Comparison of ENCODE assay signal across 10 cellular contexts in genomic region chr16:11744075-11744470, GRCh38. TPM values are rescaled to one million over a fixed set of nuclear protein-coding genes. Genes with fewer than 3 reads are reported as not detected.
A peak's percentile ranks its signal among the peaks of the same experiment; 100 is the strongest.
DNase-seq lines count a peak whose midpoint lies in the region; ATAC-seq and TF ChIP-seq lines count a peak whose summit lies in the region.
"Had no signal": no experiment of that assay in that cellular context is flagged by ENCODE, and none has a peak within 500 bp of the region (broad histone marks: within the 10 kb centered on the region; RNA-seq: fewer than 3 reads in every experiment).

No MANE protein-coding gene starts in this region.

- TF ChIP-seq CTCF in 22Rv1 (IDR thresholded peaks at IDR 0.05): no peak
- TF ChIP-seq CTCF in HCT116 (IDR thresholded peaks at IDR 0.05 in 2 of 3, conservative IDR thresholded peaks at IDR 0.05 in 1 of 3; ENCODE audit: borderline replicate concordance in 1 of 3, insufficient read depth in 1 of 3, low read depth in 2 of 3, low read length in 2 of 3): no peak
- no peak for TF ChIP-seq CTCF in adrenal gland (IDR thresholded peaks at IDR 0.05)

- H3K4me2 ChIP-seq in HCT116 (ENCODE audit: low read length): peak overlapping the region; percentile 82

- DNase-seq in HCT116 (ENCODE audit: low read depth, low spot score) (no peak), adrenal gland (no peak), hypothalamus (lab: John Stamatoyannopoulos, UW) (no peak), erythroblast (lab: John Stamatoyannopoulos, UW) (no peak)
- DNase-seq in naive thymus-derived CD8-positive, alpha-beta T cell: no peak
- DNase-seq: DMS79 had no signal

- RAD21 ChIA-PET in HCT116 (lab: Charles Lee; ENCODE audit: low non-redundant PET in 1 of 2, low total read pairs in 2 of 2, uncharacterized antibody in 2 of 2, unreplicated experiment in 2 of 2): no interaction called here

- no peak overlapping the region for H2AFZ ChIP-seq in HCT116 (ENCODE audit: low read depth, low read length, poor library complexity, severe bottlenecking)

- 82 to 95% (median 90%) methylated on average over 5 of the region's 5 CpGs for WGBS in adrenal gland, 4 donors

- H3K27ac ChIP-seq in 22Rv1: peak overlapping the region; percentile 88; the same call in 1 of the 2 replicates
- peak overlapping the region; percentile 89 for H3K27ac ChIP-seq in HCT116 (ENCODE audit: low read depth, low read length)
- H3K27ac ChIP-seq in adrenal gland: peak overlapping the region in 4 of 5 donors; percentile 96 to 99 (median 98)

- intact Hi-C loops in HCT116 (cut with micrococcal nuclease) (no loop called here), adrenal gland (cut with DNase I) (no loop called here)

- H3K4me1 ChIP-seq in HCT116 (ENCODE audit: control insufficient read depth in 1 of 2, insufficient read depth in 2 of 2, low read length in 2 of 2) (peaks cover 15 to 21% of the 10 kb centered on the region in 2 experiments; a peak in 3 of 4 replicates), adrenal gland (replicated peaks in 1 of 2) (peaks cover 21 to 29% of the 10 kb centered on the region in 2 donors)

- TF ChIP-seq POLR2A in HCT116 (IDR thresholded peaks at IDR 0.05; ENCODE audit: borderline replicate concordance, extremely low read depth, insufficient read depth, insufficient read length) (no peak), adrenal gland (IDR thresholded peaks at IDR 0.05) (no peak), erythroblast (IDR thresholded peaks at IDR 0.05; ENCODE audit: low read length) (no peak)

- H3K9ac ChIP-seq in HCT116 (ENCODE audit: low read length): peak overlapping the region; percentile 80

- POLR2A ChIA-PET in HCT116 (lab: Charles Lee): interaction anchor here (0.7 to 1.9 kb wide), 2 partner anchors 53 to 107 kb away, joined by 3 to 10 read pairs; partner anchors contain the start of gene ZC3H7A
- POLR2A ChIA-PET in naive thymus-derived CD8-positive, alpha-beta T cell (lab: Charles Lee): interaction anchor here (0.7 to 3.6 kb wide), 5 partner anchors 19 to 634 kb away, joined by 3 to 60 read pairs (median 4); partner anchors contain the start of gene ZC3H7A

- peaks cover 0 to 8% (median 0%) of the 10 kb centered on the region in 3 donors for H3K36me3 Mint-ChIP-seq in naive thymus-derived CD8-positive, alpha-beta T cell

- H3K4me3 ChIP-seq in HCT116 (replicated peaks in 1 of 2; ENCODE audit: low read depth in 1 of 2, low read length in 2 of 2): peak overlapping the region; percentile 65 to 82
- no peak overlapping the region for H3K4me3 ChIP-seq in adrenal gland

- peak overlapping the region; percentile 79 to 95 (median 90) for H3K4me3 Mint-ChIP-seq in naive thymus-derived CD8-positive, alpha-beta T cell

- CTCF ChIA-PET in HCT116 (lab: Charles Lee): interaction anchor here (1.2 to 1.8 kb wide), 2 partner anchors 9 to 337 kb away, joined by 3 to 7 read pairs; no protein-coding TSS in a partner anchor

- TF ChIP-seq RAD21 in HCT116 (IDR thresholded peaks at IDR 0.05; ENCODE audit: low read depth): no peak

- H3K27me3 Mint-ChIP-seq in naive thymus-derived CD8-positive, alpha-beta T cell: no peaks in the 10 kb centered on the region

- peak overlapping the region; percentile 90 to 99 (median 98) for H3K27ac Mint-ChIP-seq in naive thymus-derived CD8-positive, alpha-beta T cell

- H3K9me3 ChIP-seq in HCT116 (ENCODE audit: control insufficient read depth in 1 of 2, insufficient read depth in 1 of 2, low read depth in 1 of 2, low read length in 2 of 2): no peaks in the 10 kb centered on the region
- H3K9me3 ChIP-seq in adrenal gland (replicated peaks in 1 of 3): no peaks in the 10 kb centered on the region

- H3K36me3 ChIP-seq in HCT116 (ENCODE audit: control insufficient read depth in 1 of 2, insufficient read depth in 2 of 2, low read length in 2 of 2): 0 out of 4 replicates have a peak, but pooled peaks cover 0 to 3% of the 10 kb centered on the region in 2 experiments
- peaks cover 0 to 3% of the 10 kb centered on the region in 2 donors for H3K36me3 ChIP-seq in adrenal gland (replicated peaks in 1 of 2)

- no peaks in the 10 kb centered on the region for H3K27me3 ChIP-seq in HCT116 (ENCODE audit: insufficient read depth, low read length)
- no peaks in the 10 kb centered on the region for H3K27me3 ChIP-seq in adrenal gland
- H3K27me3 ChIP-seq: brain microvascular endothelial cell had no signal

- peaks cover 16 to 45% (median 39%) of the 10 kb centered on the region in 4 donors for H3K4me1 Mint-ChIP-seq in naive thymus-derived CD8-positive, alpha-beta T cell

- ATAC-seq in HCT116 (no peak), GM21390 (IDR thresholded peaks at IDR 0.05; ENCODE audit: unreplicated experiment) (no peak), HG02610 (IDR thresholded peaks at IDR 0.05; ENCODE audit: unreplicated experiment) (no peak)
- ATAC-seq in naive thymus-derived CD8-positive, alpha-beta T cell: no peak

- peaks cover 32% of the 10 kb centered on the region for H3K79me2 ChIP-seq in HCT116 (ENCODE audit: insufficient read depth, low read length)

- no peaks in the 10 kb centered on the region for H3K9me3 Mint-ChIP-seq in naive thymus-derived CD8-positive, alpha-beta T cell

- H4K20me1 ChIP-seq in HCT116 (ENCODE audit: insufficient read depth): no peaks in the 10 kb centered on the region

- no TSS peak for BruUV-seq in HCT116 (replicated peaks; lab: Mats Ljungman, UMichigan)

- no peaks in the 10 kb centered on the region for H3K9me2 ChIP-seq in HCT116 (ENCODE audit: insufficient read depth)

TF ChIP-seq in HCT116, 20 proteins besides CTCF, POLR2A, EP300 and RAD21 (continues in another document):
- no peak for TF ChIP-seq FOSL1 (IDR thresholded peaks at IDR 0.05; ENCODE audit: low read depth)
- no peak for TF ChIP-seq SRF (IDR thresholded peaks at IDR 0.05; ENCODE audit: low read depth)
- no peak for TF ChIP-seq ZFX (IDR thresholded peaks at IDR 0.05)
- TF ChIP-seq SP1 (IDR thresholded peaks at IDR 0.05; ENCODE audit: low read depth): no peak
- no peak for TF ChIP-seq TCF7L2 (IDR thresholded peaks at IDR 0.05; ENCODE audit: borderline replicate concordance, extremely low read depth, insufficient read depth, insufficient read length)
- TF ChIP-seq EZH2 (IDR thresholded peaks at IDR 0.05): no peak
- no peak for TF ChIP-seq ZBTB33 (IDR thresholded peaks at IDR 0.05; ENCODE audit: extremely low read depth, insufficient replicate concordance, low read length)
- TF ChIP-seq REST (IDR thresholded peaks at IDR 0.05; ENCODE audit: low read depth): no peak
- TF ChIP-seq EZH2phosphoT487 (IDR thresholded peaks at IDR 0.05; ENCODE audit: borderline replicate concordance): no peak
- no peak for TF ChIP-seq ZNF274 (IDR thresholded peaks at IDR 0.05; ENCODE audit: low read depth, low read length)
- TF ChIP-seq MAX (IDR thresholded peaks at IDR 0.05): no peak
- no peak for TF ChIP-seq EGR1 (IDR thresholded peaks at IDR 0.05; ENCODE audit: low read depth)

RNA-seq across cellular contexts. Expression of gene TXNDC11, which starts 1.4 kb away (rescaled TPM):
- 26.8 TPM for total RNA-seq in HCT116 (2021; ENCODE audit: unreplicated experiment)
- 25.3 and 26.1 TPM in 2 replicates for polyA plus RNA-seq in HCT116 (2012)
- 10 to 100 TPM; 33.5 to 68.4 (median 48.1) TPM for total RNA-seq in adrenal gland
- polyA plus RNA-seq in adrenal gland: 10 to 100 TPM; 51.2 to 78.1 (median 57.4) TPM
- total RNA-seq in naive thymus-derived CD8-positive, alpha-beta T cell: 10 to 100 TPM; 35.3 to 41.8 TPM
- 10 to 100 TPM; 31.8 to 46.8 (median 35.4) TPM for polyA plus RNA-seq in naive thymus-derived CD8-positive, alpha-beta T cell

RNA-seq across cellular contexts. Expression of gene ZC3H7A, which starts 53.0 kb away (rescaled TPM):
- 33.4 TPM for total RNA-seq in HCT116 (2021; ENCODE audit: unreplicated experiment)
- polyA plus RNA-seq in HCT116 (2012): 14.8 and 15.7 TPM in 2 replicates
- total RNA-seq in adrenal gland: 10 to 100 TPM; 32.1 to 61.3 (median 43.0) TPM
- polyA plus RNA-seq in adrenal gland: 10 to 100 TPM; 31.1 to 83.9 (median 35.9) TPM
- 10 to 100 TPM; 71.0 to 72.2 TPM for total RNA-seq in naive thymus-derived CD8-positive, alpha-beta T cell
- 10 to 100 TPM; 29.7 to 35.1 (median 32.3) TPM for polyA plus RNA-seq in naive thymus-derived CD8-positive, alpha-beta T cell

Comparison
In these comparisons a context has a peak if more than half of its experiments do, and no peak if none do; other contexts are left out.
1. H3K4me3 ChIP-seq: peak in HCT116 (2 of 2); none in adrenal gland (0 of 4).
2. Peak in every context shown above with its lines, with median percentiles within 50 percentile points of each other: H3K27ac ChIP-seq.